In the genomic region with DNA sequence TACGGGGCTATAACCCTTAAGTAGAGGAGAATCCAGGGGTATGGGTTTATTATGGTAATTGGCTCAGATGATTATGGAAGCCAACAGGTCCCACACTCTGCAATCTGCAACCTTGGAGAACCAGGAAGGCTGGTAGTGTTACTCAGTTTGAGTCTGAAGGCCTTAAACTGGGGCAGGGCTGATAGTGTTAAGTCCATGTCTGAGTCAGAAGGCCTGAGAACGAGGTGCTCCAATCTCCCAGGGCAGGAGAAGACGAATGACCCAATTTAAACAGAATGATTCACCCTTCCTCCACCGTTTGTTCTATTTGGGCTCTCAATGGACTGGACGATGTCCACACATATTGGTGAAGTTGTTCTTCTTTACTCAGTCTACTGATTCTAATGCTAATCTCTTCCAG, we compare ENCODE assay signal across 22 cellular contexts.
"Had no signal": no experiment of that assay in that cellular context is flagged by ENCODE, and none has a peak within 500 bp of the region (broad histone marks: within the 10 kb centered on the region; RNA-seq: fewer than 3 reads in every experiment).

No MANE protein-coding gene starts in this region.

- H3K27ac ChIP-seq: left ventricle myocardium inferior, uterus, WERI-Rb-1 had no signal

- H3K36me3 ChIP-seq: left ventricle myocardium inferior, uterus, WERI-Rb-1 had no signal

- DNase-seq: activated CD4-positive, alpha-beta memory T cell treated with anti-CD3 and anti-CD28 coated beads, Interleukin-2, amount 10 ng/mL, durations not matched to agents 7 days and 5 days; activated CD4-positive, alpha-beta T cell treated with anti-CD3 and anti-CD28 coated beads, Interleukin-2, amount 10 ng/mL, durations not matched to agents 24 days and 14 days; activated gamma-delta T cell treated with Interleukin-2 at 50 U/mL for 16 hours; activated naive CD8-positive, alpha-beta T cell treated with anti-CD3 and anti-CD28 coated beads, Interleukin-2, amount 50 U/mL, for 24 hours; activated T-cell treated with anti-CD3 and anti-CD28 coated beads, Interleukin-2, amount 50 U/mL, for 4 hours; amygdala; dermis blood vessel endothelial cell; effector CD4-positive, alpha-beta T cell; islet precursor cell; left ventricle myocardium inferior; posterior cingulate gyrus; right cardiac atrium; stimulated activated CD4-positive, alpha-beta T cell treated with anti-CD3 and anti-CD28 coated beads, Interleukin-2, amount 100 ng/mL, for 48 hours; substantia nigra; T-helper 17 cell; T1000; uterus; WERI-Rb-1 had no signal

- H3K4me1 ChIP-seq: left ventricle myocardium inferior, uterus had no signal

- H3K9me3 ChIP-seq: uterus had no signal

- H3K27me3 ChIP-seq: uterus had no signal

- FAIRE-seq: colon, endometrium, frontal cortex had no signal

- H3K4me3 ChIP-seq: left ventricle myocardium inferior, lung, uterus had no signal
